Comparison of ENCODE assay signal across 1 cellular context in the genomic region with DNA sequence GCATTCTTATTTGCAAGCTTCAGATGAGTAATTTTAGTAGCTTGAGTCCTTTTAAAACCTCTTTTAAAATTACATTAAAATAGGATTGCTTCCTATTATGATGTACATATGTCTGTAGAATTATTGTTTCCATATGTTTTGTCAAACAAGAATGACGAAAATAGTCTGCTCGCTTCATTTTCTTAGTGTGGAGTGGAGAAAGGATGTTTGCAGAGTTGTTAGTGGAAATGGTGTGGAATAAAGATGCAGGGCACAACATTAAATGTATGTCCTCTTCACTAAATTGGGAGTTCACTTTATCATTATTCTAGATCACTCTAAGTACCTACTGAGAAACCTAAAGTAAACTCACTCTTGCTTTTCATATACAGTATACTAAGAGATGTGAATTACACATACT.
TF ChIP-seq lines count a peak whose summit lies in the region.

No MANE protein-coding gene starts in this region.

TF ChIP-seq in WTC11, 78 proteins besides CTCF, POLR2A, EP300 and RAD21 (continued from another document):
- TF ChIP-seq, protein P1, sequence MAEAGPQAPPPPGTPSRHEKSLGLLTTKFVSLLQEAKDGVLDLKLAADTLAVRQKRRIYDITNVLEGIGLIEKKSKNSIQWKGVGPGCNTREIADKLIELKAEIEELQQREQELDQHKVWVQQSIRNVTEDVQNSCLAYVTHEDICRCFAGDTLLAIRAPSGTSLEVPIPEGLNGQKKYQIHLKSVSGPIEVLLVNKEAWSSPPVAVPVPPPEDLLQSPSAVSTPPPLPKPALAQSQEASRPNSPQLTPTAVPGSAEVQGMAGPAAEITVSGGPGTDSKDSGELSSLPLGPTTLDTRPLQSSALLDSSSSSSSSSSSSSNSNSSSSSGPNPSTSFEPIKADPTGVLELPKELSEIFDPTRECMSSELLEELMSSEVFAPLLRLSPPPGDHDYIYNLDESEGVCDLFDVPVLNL (CRISPR knock-in tag; IDR thresholded peaks at IDR 0.05; ENCODE audit: borderline replicate concordance, low read depth), result no peak
- TF ChIP-seq FOXP1 (CRISPR knock-in tag; IDR thresholded peaks at IDR 0.05; ENCODE audit: borderline replicate concordance) (no peak), NR1H2 (CRISPR knock-in tag; IDR thresholded peaks at IDR 0.05) (no peak), CREM (CRISPR knock-in tag; IDR thresholded peaks at IDR 0.05) (no peak), OVOL2 (CRISPR knock-in tag; IDR thresholded peaks at IDR 0.05; ENCODE audit: borderline replicate concordance) (no peak), TEAD1 (CRISPR knock-in tag; IDR thresholded peaks at IDR 0.05) (no peak), ZBTB21 (CRISPR knock-in tag; IDR thresholded peaks at IDR 0.05; ENCODE audit: borderline replicate concordance) (no peak), GRHL2 (CRISPR knock-in tag; IDR thresholded peaks at IDR 0.05; ENCODE audit: insufficient replicate concordance, severe bottlenecking) (no peak), ZNF423 (CRISPR knock-in tag; IDR thresholded peaks at IDR 0.05) (no peak), NFYB (CRISPR knock-in tag; conservative IDR thresholded peaks at IDR 0.05; ENCODE audit: low read depth) (no peak), RELA (CRISPR knock-in tag; IDR thresholded peaks at IDR 0.05; ENCODE audit: borderline replicate concordance) (no peak)
- TF ChIP-seq, protein P2, sequence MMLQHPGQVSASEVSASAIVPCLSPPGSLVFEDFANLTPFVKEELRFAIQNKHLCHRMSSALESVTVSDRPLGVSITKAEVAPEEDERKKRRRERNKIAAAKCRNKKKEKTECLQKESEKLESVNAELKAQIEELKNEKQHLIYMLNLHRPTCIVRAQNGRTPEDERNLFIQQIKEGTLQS (CRISPR knock-in tag; conservative IDR thresholded peaks at IDR 0.05), result no peak
- TF ChIP-seq, protein P3, sequence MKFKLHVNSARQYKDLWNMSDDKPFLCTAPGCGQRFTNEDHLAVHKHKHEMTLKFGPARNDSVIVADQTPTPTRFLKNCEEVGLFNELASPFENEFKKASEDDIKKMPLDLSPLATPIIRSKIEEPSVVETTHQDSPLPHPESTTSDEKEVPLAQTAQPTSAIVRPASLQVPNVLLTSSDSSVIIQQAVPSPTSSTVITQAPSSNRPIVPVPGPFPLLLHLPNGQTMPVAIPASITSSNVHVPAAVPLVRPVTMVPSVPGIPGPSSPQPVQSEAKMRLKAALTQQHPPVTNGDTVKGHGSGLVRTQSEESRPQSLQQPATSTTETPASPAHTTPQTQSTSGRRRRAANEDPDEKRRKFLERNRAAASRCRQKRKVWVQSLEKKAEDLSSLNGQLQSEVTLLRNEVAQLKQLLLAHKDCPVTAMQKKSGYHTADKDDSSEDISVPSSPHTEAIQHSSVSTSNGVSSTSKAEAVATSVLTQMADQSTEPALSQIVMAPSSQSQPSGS (CRISPR knock-in tag; IDR thresholded peaks at IDR 0.05; ENCODE audit: borderline replicate concordance, low read depth), result no peak
